ENCODE assay signal across 22 cellular contexts in genomic region chr15:67920524-67921240, GRCh38.
"Had no signal": no experiment of that assay in that cellular context is flagged by ENCODE, and none has a peak within 500 bp of the region (broad histone marks: within the 10 kb centered on the region; RNA-seq: fewer than 3 reads in every experiment).

No MANE protein-coding gene starts in this region.

- H3K27me3 Mint-ChIP-seq: activated B cell treated with CpG ODN at 0.5 μM for 24 hours; activated CD4-positive, alpha-beta T cell treated with anti-CD3 and anti-CD28 coated beads, Interleukin-2, amount 10 ng/mL, durations not matched to agents 24 days and 14 days; activated T-cell treated with anti-CD3 and anti-CD28 coated beads, Interleukin-2, amount 50 U/mL, for 24 hours had no signal

- H3K4me3 Mint-ChIP-seq: activated B cell treated with CpG ODN at 0.5 μM for 24 hours; activated CD4-positive, alpha-beta T cell treated with anti-CD3 and anti-CD28 coated beads, Interleukin-2, amount 10 ng/mL, durations not matched to agents 24 days and 14 days; activated CD8-positive, alpha-beta memory T cell treated with anti-CD3 and anti-CD28 coated beads, Interleukin-2, amount 10 ng/mL, durations not matched to agents 7 days and 5 days; activated T-cell treated with anti-CD3 and anti-CD28 coated beads, Interleukin-2, amount 50 U/mL, for 24 hours; activated T-helper 1 cell treated with anti-CD3 and anti-CD28 coated beads, Interleukin-12 subunit alpha, Interleukin-12 subunit beta, Interleukin-2, Interleukin-4 antibody, amounts not matched to agents 30 ng/mL and 10 ng/mL and 1 ng/mL, durations not matched to agents 14 hours and 24 hours and 36 hours; T-helper 1 cell treated with Interleukin-12 subunit alpha and Interleukin-12 subunit beta and Interleukin-4 antibody, amounts not matched to agents 30 μg/mL and 1 μg/mL, for 36 hours had no signal

- ATAC-seq: activated CD8-positive, alpha-beta memory T cell treated with anti-CD3 and anti-CD28 coated beads, Interleukin-2, amount 10 ng/mL, durations not matched to agents 7 days and 5 days; activated naive CD4-positive, alpha-beta T cell treated with anti-CD3 and anti-CD28 coated beads, Interleukin-2, amount 50 U/mL, for 72 hours had no signal

- H3K36me3 Mint-ChIP-seq: activated CD8-positive, alpha-beta memory T cell treated with anti-CD3 and anti-CD28 coated beads, Interleukin-2, amount 10 ng/mL, durations not matched to agents 7 days and 5 days had no signal

- DNase-seq: activated B cell treated with CpG ODN at 0.5 μM for 24 hours; activated CD4-positive, alpha-beta T cell treated with anti-CD3 and anti-CD28 coated beads for 1 hour; activated CD4-positive, alpha-beta T cell treated with anti-CD3 and anti-CD28 coated beads, Interleukin-2, amount 10 ng/mL, durations not matched to agents 24 days and 14 days; activated CD4-positive, alpha-beta T cell treated with anti-CD3 and anti-CD28 coated beads, Interleukin-2, amount 50 U/mL, for 48 hours; activated CD8-positive, alpha-beta memory T cell treated with anti-CD3 and anti-CD28 coated beads, Interleukin-2, amount 10 ng/mL, durations not matched to agents 7 days and 5 days; activated effector memory CD4-positive, alpha-beta T cell treated with Interleukin-2 at 50 U/mL for 16 hours; activated naive CD4-positive, alpha-beta T cell; activated T-cell treated with anti-CD3 and anti-CD28 coated beads, Interleukin-2, amount 50 U/mL, for 24 hours; amygdala; cerebellar nuclear complex; Kasumi-1; KBM-7; MV-4-11; NCI-H1092 treated with DMSO at 0.1 percent for 48 hours; NCI-H1417 treated with DMSO at 0.1 percent for 48 hours; NCI-H1694; NCI-H2029; NCI-H510A treated with DMSO at 0.1 percent for 48 hours; SHP77 treated with DMSO at 0.1 percent for 48 hours had no signal

- H3K4me1 Mint-ChIP-seq: activated B cell treated with CpG ODN at 0.5 μM for 24 hours; activated CD4-positive, alpha-beta T cell treated with anti-CD3 and anti-CD28 coated beads, Interleukin-2, amount 10 ng/mL, durations not matched to agents 24 days and 14 days; activated CD8-positive, alpha-beta memory T cell treated with anti-CD3 and anti-CD28 coated beads, Interleukin-2, amount 10 ng/mL, durations not matched to agents 7 days and 5 days had no signal

- H3K27ac Mint-ChIP-seq: activated B cell treated with CpG ODN at 0.5 μM for 24 hours; activated CD4-positive, alpha-beta T cell treated with anti-CD3 and anti-CD28 coated beads, Interleukin-2, amount 10 ng/mL, durations not matched to agents 24 days and 14 days; activated CD8-positive, alpha-beta memory T cell treated with anti-CD3 and anti-CD28 coated beads, Interleukin-2, amount 10 ng/mL, durations not matched to agents 7 days and 5 days; activated naive CD4-positive, alpha-beta T cell treated with anti-CD3 and anti-CD28 coated beads, Interleukin-2, amount 50 U/mL, for 72 hours; activated T-cell treated with anti-CD3 and anti-CD28 coated beads, Interleukin-2, amount 50 U/mL, for 24 hours; activated T-helper 1 cell treated with anti-CD3 and anti-CD28 coated beads, Interleukin-12 subunit alpha, Interleukin-12 subunit beta, Interleukin-2, Interleukin-4 antibody, amounts not matched to agents 30 ng/mL and 10 ng/mL and 1 ng/mL, durations not matched to agents 14 hours and 24 hours and 36 hours; T-helper 1 cell treated with Interleukin-12 subunit alpha and Interleukin-12 subunit beta and Interleukin-4 antibody, amounts not matched to agents 30 μg/mL and 1 μg/mL, for 36 hours had no signal
